ENCODE assay signal across 1 cellular context in genomic region chr10:25766213-25766612, GRCh38.
TF ChIP-seq lines count a peak whose summit lies in the region.

No MANE protein-coding gene starts in this region.

TF ChIP-seq in K562, 482 proteins besides CTCF, POLR2A, EP300 and RAD21 (continued from another document):
- no peak for TF ChIP-seq SRF (CRISPR knock-in tag; IDR thresholded peaks at IDR 0.05)
- no peak for TF ChIP-seq STAT5B (CRISPR knock-in tag; IDR thresholded peaks at IDR 0.05)
- TF ChIP-seq PYGO2 (tag; IDR thresholded peaks at IDR 0.05) = no peak
- no peak for TF ChIP-seq U2AF1 (optimal IDR thresholded peaks at IDR 0.05; ENCODE audit: low read depth, low read length)
- TF ChIP-seq NELFE (IDR thresholded peaks at IDR 0.05; ENCODE audit: insufficient read depth, insufficient read length) = no peak
- TF ChIP-seq, protein P1, sequence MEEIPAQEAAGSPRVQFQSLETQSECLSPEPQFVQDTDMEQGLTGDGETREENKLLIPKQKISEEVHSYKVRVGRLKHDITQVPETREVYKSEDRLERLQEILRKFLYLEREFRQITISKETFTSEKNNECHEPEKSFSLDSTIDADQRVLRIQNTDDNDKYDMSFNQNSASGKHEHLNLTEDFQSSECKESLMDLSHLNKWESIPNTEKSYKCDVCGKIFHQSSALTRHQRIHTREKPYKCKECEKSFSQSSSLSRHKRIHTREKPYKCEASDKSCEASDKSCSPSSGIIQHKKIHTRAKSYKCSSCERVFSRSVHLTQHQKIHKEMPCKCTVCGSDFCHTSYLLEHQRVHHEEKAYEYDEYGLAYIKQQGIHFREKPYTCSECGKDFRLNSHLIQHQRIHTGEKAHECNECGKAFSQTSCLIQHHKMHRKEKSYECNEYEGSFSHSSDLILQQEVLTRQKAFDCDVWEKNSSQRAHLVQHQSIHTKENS (CRISPR knock-in tag; IDR thresholded peaks at IDR 0.05) = no peak
- no peak for TF ChIP-seq ZNF695 (CRISPR knock-in tag; IDR thresholded peaks at IDR 0.05)
